Comparison of ENCODE assay signal across 11 cellular contexts in genomic region chr17:49358638-49359247, GRCh38. TPM values are rescaled to one million over a fixed set of nuclear protein-coding genes. Genes with fewer than 3 reads are reported as not detected.
A peak's percentile ranks its signal among the peaks of the same experiment; 100 is the strongest.
DNase-seq lines count a peak whose midpoint lies in the region; ATAC-seq and TF ChIP-seq lines count a peak whose summit lies in the region.
"Had no signal": no experiment of that assay in that cellular context is flagged by ENCODE, and none has a peak within 500 bp of the region (broad histone marks: within the 10 kb centered on the region; RNA-seq: fewer than 3 reads in every experiment).

No MANE protein-coding gene starts in this region.

- TF ChIP-seq CTCF in DOHH2 (IDR thresholded peaks at IDR 0.05; ENCODE audit: low read depth, low read length, poor library complexity, severe bottlenecking) (no peak), upper lobe of right lung (IDR thresholded peaks at IDR 0.05) (no peak), adrenal gland (IDR thresholded peaks at IDR 0.05) (no peak)

- intact Hi-C loops in naive thymus-derived CD4-positive, alpha-beta T cell (cut with micrococcal nuclease): no loop called here
- intact Hi-C loops in upper lobe of right lung (cut with DNase I) (no loop called here), adrenal gland (cut with DNase I) (no loop called here)

- no peak overlapping the region for H3K9ac ChIP-seq in GM23248

- no peaks in the 10 kb centered on the region for H3K27me3 ChIP-seq in DOHH2 (ENCODE audit: control insufficient read depth, low read length)
- H3K27me3 ChIP-seq in GM23248 (replicated peaks; ENCODE audit: insufficient read depth): no peaks in the 10 kb centered on the region
- H3K27me3 ChIP-seq in naive thymus-derived CD4-positive, alpha-beta T cell (ENCODE audit: control insufficient read depth in 2 of 2, insufficient read depth in 2 of 2, low read length in 2 of 2): no peaks in the 10 kb centered on the region
- H3K27me3 ChIP-seq in upper lobe of right lung: no peaks in the 10 kb centered on the region
- H3K27me3 ChIP-seq in adrenal gland: no peaks in the 10 kb centered on the region

- peaks cover 44% of the 10 kb centered on the region for H3K4me1 Mint-ChIP-seq in activated CD8-positive, alpha-beta T cell treated with anti-CD3 and anti-CD28 coated beads, Interleukin-2, amount 10 ng/mL, durations not matched to agents 7 days and 5 days (ENCODE audit: low read depth)
- H3K4me1 Mint-ChIP-seq in naive thymus-derived CD4-positive, alpha-beta T cell: peaks cover 44 to 69% (median 56%) of the 10 kb centered on the region in 7 donors

- H3K36me3 ChIP-seq in DOHH2 (ENCODE audit: control insufficient read depth, low read length) (peaks cover 12% of the 10 kb centered on the region; the same call in 1 of the 2 replicates), GM23248 (ENCODE audit: low read depth) (no peaks in the 10 kb centered on the region), upper lobe of right lung (no peaks in the 10 kb centered on the region), adrenal gland (replicated peaks in 1 of 2) (no peaks in the 10 kb centered on the region)
- H3K36me3 ChIP-seq in naive thymus-derived CD4-positive, alpha-beta T cell (ENCODE audit: control insufficient read depth in 2 of 3, insufficient read depth in 3 of 3, low read length in 3 of 3): peaks cover 0 to 3% (median 0%) of the 10 kb centered on the region in 3 experiments

- no peak for ATAC-seq in activated CD8-positive, alpha-beta T cell treated with anti-CD3 and anti-CD28 coated beads, Interleukin-2, amount 10 ng/mL, durations not matched to agents 7 days and 5 days
- no peak for ATAC-seq in naive thymus-derived CD4-positive, alpha-beta T cell
- ATAC-seq in HG02588 (IDR thresholded peaks at IDR 0.05; ENCODE audit: unreplicated experiment) (no peak), upper lobe of right lung (no peak), GM18861 (IDR thresholded peaks at IDR 0.05; ENCODE audit: unreplicated experiment) (no peak)
- ATAC-seq: left lobe of liver had no signal

- no peak for TF ChIP-seq POLR2A in adrenal gland (IDR thresholded peaks at IDR 0.05)

- H3K4me3 ChIP-seq in DOHH2 (ENCODE audit: low read length): peak overlapping the region; percentile 87
- H3K4me3 ChIP-seq in GM23248: peak overlapping the region; percentile 14; the same call in 1 of the 2 replicates
- H3K4me3 ChIP-seq in naive thymus-derived CD4-positive, alpha-beta T cell (ENCODE audit: low read length): no peak overlapping the region
- H3K4me3 ChIP-seq in upper lobe of right lung: no peak overlapping the region
- H3K4me3 ChIP-seq in adrenal gland: no peak overlapping the region

- no peaks in the 10 kb centered on the region for H3K9me3 ChIP-seq in DOHH2 (ENCODE audit: control insufficient read depth, insufficient read depth, low read length)
- no peaks in the 10 kb centered on the region for H3K9me3 ChIP-seq in GM23248 (ENCODE audit: low read depth)
- H3K9me3 ChIP-seq in naive thymus-derived CD4-positive, alpha-beta T cell (ENCODE audit: control insufficient read depth in 2 of 3, low read length in 3 of 3): no peaks in the 10 kb centered on the region
- H3K9me3 ChIP-seq in upper lobe of right lung: no peaks in the 10 kb centered on the region
- no peaks in the 10 kb centered on the region for H3K9me3 ChIP-seq in adrenal gland (replicated peaks in 1 of 3)

- H3K4me1 ChIP-seq in DOHH2 (ENCODE audit: control insufficient read depth, low read length) (peaks cover 46% of the 10 kb centered on the region), GM23248 (ENCODE audit: insufficient read depth) (peaks cover 27% of the 10 kb centered on the region), upper lobe of right lung (peaks cover 40% of the 10 kb centered on the region), adrenal gland (replicated peaks in 1 of 2) (peaks cover 6 to 33% of the 10 kb centered on the region in 2 donors)
- H3K4me1 ChIP-seq in naive thymus-derived CD4-positive, alpha-beta T cell (ENCODE audit: control insufficient read depth in 2 of 2, insufficient read depth in 2 of 2, low read length in 2 of 2): peaks cover 23 to 26% of the 10 kb centered on the region in 2 donors

- peak; percentile 30 for DNase-seq in GM23248
- peak; percentile 41 for DNase-seq in activated CD8-positive, alpha-beta T cell treated with anti-CD3 and anti-CD28 coated beads, Interleukin-2, amount 10 ng/mL, durations not matched to agents 7 days and 5 days
- peak in 7 of 9 donors; percentile 33 to 62 (median 45) for DNase-seq in naive thymus-derived CD4-positive, alpha-beta T cell
- DNase-seq in upper lobe of right lung: no peak
- DNase-seq in adrenal gland: no peak
- DNase-seq: DND-41, NCI-H1417 treated with DMSO at 0.1 percent for 48 hours had no signal

- H3K9me2 ChIP-seq in DOHH2 (replicated peaks; ENCODE audit: control insufficient read depth, low read length) (no peaks in the 10 kb centered on the region), GM23248 (ENCODE audit: insufficient read depth) (no peaks in the 10 kb centered on the region)

- H3K36me3 Mint-ChIP-seq in activated CD8-positive, alpha-beta T cell treated with anti-CD3 and anti-CD28 coated beads, Interleukin-2, amount 10 ng/mL, durations not matched to agents 7 days and 5 days (ENCODE audit: low read depth): peaks cover 20% of the 10 kb centered on the region
- H3K36me3 Mint-ChIP-seq in naive thymus-derived CD4-positive, alpha-beta T cell: peaks cover 0 to 12% (median 0%) of the 10 kb centered on the region in 5 donors

- CTCF ChIA-PET in activated CD8-positive, alpha-beta T cell treated with anti-CD3 and anti-CD28 coated beads, Interleukin-2, amount 10 ng/mL, durations not matched to agents 7 days and 5 days (lab: Charles Lee): interaction anchor here (0.8 to 5.1 kb wide), 12 partner anchors 10 to 179 kb away, joined by 3 to 62 read pairs (median 8); no protein-coding TSS in a partner anchor
- CTCF ChIA-PET in naive thymus-derived CD4-positive, alpha-beta T cell (lab: Charles Lee): interaction anchor here (0.8 to 3.0 kb wide), 11 partner anchors 10 to 42 kb away, joined by 3 to 12 read pairs (median 3); no protein-coding TSS in a partner anchor

- H3K4me2 ChIP-seq in DOHH2 (ENCODE audit: low read length) (peak overlapping the region; percentile 82), GM23248 (ENCODE audit: unreplicated experiment) (peak overlapping the region; percentile 97)

- POLR2A ChIA-PET in activated CD8-positive, alpha-beta T cell treated with anti-CD3 and anti-CD28 coated beads, Interleukin-2, amount 10 ng/mL, durations not matched to agents 7 days and 5 days (lab: Charles Lee): interaction anchor here (0.8 to 4.2 kb wide), 5 partner anchors 12 to 319 kb away, joined by 3 to 40 read pairs (median 4); no protein-coding TSS in a partner anchor
- POLR2A ChIA-PET in naive thymus-derived CD4-positive, alpha-beta T cell (lab: Charles Lee): interaction anchor here (0.7 to 5.9 kb wide), 12 partner anchors 9 to 167 kb away, joined by 3 to 57 read pairs (median 13); no protein-coding TSS in a partner anchor

- H4K20me1 ChIP-seq in DOHH2 (ENCODE audit: control insufficient read depth, insufficient read depth, low read depth, low read length): peaks cover 20% of the 10 kb centered on the region
- peaks cover 27% of the 10 kb centered on the region for H4K20me1 ChIP-seq in GM23248 (ENCODE audit: insufficient read depth)

- H3F3A ChIP-seq in DOHH2 (ENCODE audit: control insufficient read depth, insufficient read depth): 0 out of 2 replicates have a peak, but pooled peaks cover 2% of the 10 kb centered on the region
- H3F3A ChIP-seq in GM23248 (ENCODE audit: insufficient read depth): no peaks in the 10 kb centered on the region; the same call in 1 of the 2 replicates

- no peaks in the 10 kb centered on the region for H3K9me3 Mint-ChIP-seq in activated CD8-positive, alpha-beta T cell treated with anti-CD3 and anti-CD28 coated beads, Interleukin-2, amount 10 ng/mL, durations not matched to agents 7 days and 5 days (ENCODE audit: insufficient read depth)
- H3K9me3 Mint-ChIP-seq in naive thymus-derived CD4-positive, alpha-beta T cell: peaks cover 0 to 3% (median 0%) of the 10 kb centered on the region in 11 donors

- H3K4me3 Mint-ChIP-seq in activated CD8-positive, alpha-beta T cell treated with anti-CD3 and anti-CD28 coated beads, Interleukin-2, amount 10 ng/mL, durations not matched to agents 7 days and 5 days: peak overlapping the region; percentile 90
- H3K4me3 Mint-ChIP-seq in naive thymus-derived CD4-positive, alpha-beta T cell: peak overlapping the region; percentile 67 to 98 (median 92)

- H3K79me2 ChIP-seq in DOHH2 (ENCODE audit: control insufficient read depth, low read length) (peaks cover 78% of the 10 kb centered on the region), GM23248 (ENCODE audit: insufficient read depth) (peaks cover 76% of the 10 kb centered on the region)

- H2AFZ ChIP-seq in GM23248: no peak overlapping the region

- H3K27ac ChIP-seq in DOHH2 (ENCODE audit: low read depth, low read length) (no peak overlapping the region), GM23248 (no peak overlapping the region), upper lobe of right lung (no peak overlapping the region), adrenal gland (no peak overlapping the region)
- H3K27ac ChIP-seq in naive thymus-derived CD4-positive, alpha-beta T cell (ENCODE audit: low read depth, low read length): peak overlapping the region; percentile 71

- 38 to 48% methylated on average over 4 of the region's 4 CpGs for WGBS in GM23248 (ENCODE audit: low coverage in 1 of 2, low lambda C conversion rate in 2 of 2, missing lambda C conversion rate in 2 of 2), 2 experiments
- 50 to 55% (median 53%) methylated on average over 4 of the region's 4 CpGs for WGBS in adrenal gland, 4 donors

- peak overlapping the region; percentile 73 for H3K27ac Mint-ChIP-seq in activated CD8-positive, alpha-beta T cell treated with anti-CD3 and anti-CD28 coated beads, Interleukin-2, amount 10 ng/mL, durations not matched to agents 7 days and 5 days
- H3K27ac Mint-ChIP-seq in naive thymus-derived CD4-positive, alpha-beta T cell: peak overlapping the region; percentile 60 to 97 (median 94)

- no peaks in the 10 kb centered on the region for H3K27me3 Mint-ChIP-seq in activated CD8-positive, alpha-beta T cell treated with anti-CD3 and anti-CD28 coated beads, Interleukin-2, amount 10 ng/mL, durations not matched to agents 7 days and 5 days (ENCODE audit: low read depth)
- H3K27me3 Mint-ChIP-seq in naive thymus-derived CD4-positive, alpha-beta T cell: no peaks in the 10 kb centered on the region

- in situ Hi-C loops in GM23248 (cut with MboI): no loop called here

RNA-seq across cellular contexts. Expression of gene ZNF652, which starts 3.3 kb away (rescaled TPM):
- 17.2 and 18.1 TPM in 2 replicates for total RNA-seq in GM23248 (2014; rRNA removed; shearing (Covaris generic))
- polyA plus RNA-seq in GM23248 (2016; fragmentation: Nextera tagmentation; extraction: Ambion mirVana) (12.4 and 13.1 TPM in 2 replicates), adrenal gland (10 to 100 TPM; 22.7 to 52.8 (median 39.3) TPM)
- total RNA-seq in activated CD8-positive, alpha-beta T cell treated with anti-CD3 and anti-CD28 coated beads, Interleukin-2, amount 10 ng/mL, durations not matched to agents 7 days and 5 days: 10 to 100 TPM; 27.3 to 27.9 TPM
- 10 to 100 TPM; 33.8 to 64.4 (median 49.9) TPM for total RNA-seq in naive thymus-derived CD4-positive, alpha-beta T cell
- 10 to 100 TPM; 19.3 to 20.3 TPM for polyA plus RNA-seq in naive thymus-derived CD4-positive, alpha-beta T cell
- total RNA-seq in upper lobe of right lung (49.8 TPM), adrenal gland (10 to 100 TPM; 39.1 to 58.7 (median 48.1) TPM)

RNA-seq across cellular contexts. Expression of gene PHB1, which starts 55.9 kb away (rescaled TPM):
- total RNA-seq in GM23248 (2014; rRNA removed; shearing (Covaris generic)): 85.4 and 107 TPM in 2 replicates
- polyA plus RNA-seq in GM23248 (2016; fragmentation: Nextera tagmentation; extraction: Ambion mirVana): 177 and 191 TPM in 2 replicates
- total RNA-seq in activated CD8-positive, alpha-beta T cell treated with anti-CD3 and anti-CD28 coated beads, Interleukin-2, amount 10 ng/mL, durations not matched to agents 7 days and 5 days: 100 to 1,000 TPM; 181 to 183 TPM
- 100 to 1,000 TPM in 1 of 5 experiments, 10 to 100 TPM in 4; 50.0 to 186 (median 54.4) TPM for total RNA-seq in naive thymus-derived CD4-positive, alpha-beta T cell
- polyA plus RNA-seq in naive thymus-derived CD4-positive, alpha-beta T cell: 100 to 1,000 TPM; 144 to 165 TPM
- 127 TPM for total RNA-seq in upper lobe of right lung
- total RNA-seq in adrenal gland: 100 to 1,000 TPM in 6 of 8 donors, 10 to 100 TPM in 2; 80.7 to 183 (median 123) TPM
- 100 to 1,000 TPM in 2 of 3 donors, 10 to 100 TPM in 1; 66.4 to 222 (median 101) TPM for polyA plus RNA-seq in adrenal gland

Comparison
In these comparisons a context has a peak if more than half of its experiments do, and no peak if none do; other contexts are left out.
1. H3K4me3 ChIP-seq: peak in DOHH2 (single experiment) and GM23248 (single experiment); none in naive thymus-derived CD4-positive, alpha-beta T cell (single experiment), upper lobe of right lung (single experiment) and adrenal gland (0 of 4).
2. DNase-seq: peak in GM23248 (single experiment), activated CD8-positive, alpha-beta T cell treated with anti-CD3 and anti-CD28 coated beads, Interleukin-2, amount 10 ng/mL, durations not matched to agents 7 days and 5 days (single experiment) and naive thymus-derived CD4-positive, alpha-beta T cell (7 of 9); none in upper lobe of right lung (single experiment) and adrenal gland (0 of 7).